In the genomic region with DNA sequence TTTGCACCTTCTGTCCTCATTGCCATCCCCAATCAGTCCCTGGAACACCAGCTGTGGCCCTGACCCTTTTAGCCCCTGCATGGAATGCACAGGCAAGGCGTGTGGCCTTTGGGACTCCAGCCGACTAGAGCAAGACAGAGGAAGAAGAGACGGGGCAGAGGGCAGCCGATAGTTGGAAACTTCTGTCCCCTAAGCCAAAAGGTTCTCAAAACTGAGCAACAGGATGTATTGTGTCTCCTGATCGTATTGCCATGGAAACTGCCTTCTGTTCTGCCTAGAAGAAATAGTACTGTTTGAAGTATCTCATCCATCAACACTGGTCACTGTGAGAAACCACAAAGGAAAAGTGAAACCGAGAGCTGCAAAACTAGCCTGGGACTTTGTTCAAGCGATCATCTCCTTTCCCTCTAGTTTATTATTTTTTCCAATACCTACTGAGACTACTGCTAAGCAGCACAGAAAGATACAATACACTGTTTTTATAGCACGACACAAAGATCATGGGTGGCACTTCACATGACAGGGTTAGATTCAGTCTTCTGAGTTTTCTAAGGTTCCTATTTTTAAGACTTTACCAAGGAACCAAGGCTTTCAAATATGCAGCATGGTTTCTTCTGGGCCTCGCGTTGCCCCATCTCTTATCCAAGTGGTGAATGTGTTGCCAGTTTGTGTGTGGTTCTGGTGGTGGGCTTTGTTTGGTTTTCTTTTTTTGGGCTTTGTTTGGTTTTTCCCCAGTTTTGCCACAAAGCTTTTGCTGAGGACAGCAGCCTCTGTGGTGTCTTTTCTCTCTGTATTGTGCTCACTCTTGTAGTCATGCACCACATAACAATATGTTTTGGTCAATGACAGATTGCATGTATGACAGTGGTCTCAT, we compare ENCODE assay signal across 8 cellular contexts. TPM values are rescaled to one million over a fixed set of nuclear protein-coding genes. Genes with fewer than 3 reads are reported as not detected.
DNase-seq lines count a peak whose midpoint lies in the region; ATAC-seq and TF ChIP-seq lines count a peak whose summit lies in the region.

No MANE protein-coding gene starts in this region.

- peaks cover 80% of the 10 kb centered on the region for H3K36me3 Mint-ChIP-seq in dendritic cell treated with granulocyte-macrophage colony-stimulating factor and Interleukin-4, amounts not matched to agents 40 ng/mL and 50 ng/mL, for 4 days (ENCODE audit: low read depth)

- TF ChIP-seq CTCF in mucosa of descending colon (IDR thresholded peaks at IDR 0.05), result no peak

- no peaks in the 10 kb centered on the region for H3K9me3 Mint-ChIP-seq in dendritic cell treated with granulocyte-macrophage colony-stimulating factor and Interleukin-4, amounts not matched to agents 40 ng/mL and 50 ng/mL, for 4 days

- H3K27me3 ChIP-seq in SJSA1 (replicated peaks), result no peaks in the 10 kb centered on the region

- CTCF ChIA-PET in HEK293T (lab: Yijun Ruan, JAX), result no interaction called here

- H3K36me3 ChIP-seq in SJSA1 (peaks cover 19% of the 10 kb centered on the region), mucosa of descending colon (ENCODE audit: low read depth) (no peaks in the 10 kb centered on the region)

- no peaks in the 10 kb centered on the region for H3K27me3 Mint-ChIP-seq in dendritic cell treated with granulocyte-macrophage colony-stimulating factor and Interleukin-4, amounts not matched to agents 40 ng/mL and 50 ng/mL, for 4 days

- peak overlapping the region; percentile 20 for H3K4me3 ChIP-seq in SJSA1
- H3K4me3 ChIP-seq in mucosa of descending colon, result no peak overlapping the region

- H3K4me1 ChIP-seq in SJSA1 (replicated peaks) (peaks cover 57% of the 10 kb centered on the region), mucosa of descending colon (ENCODE audit: low read depth) (peaks cover 8% of the 10 kb centered on the region)

- peak overlapping the region; percentile 70 for H3K4me3 Mint-ChIP-seq in dendritic cell treated with granulocyte-macrophage colony-stimulating factor and Interleukin-4, amounts not matched to agents 40 ng/mL and 50 ng/mL, for 4 days

- H3K4me1 Mint-ChIP-seq in dendritic cell treated with granulocyte-macrophage colony-stimulating factor and Interleukin-4, amounts not matched to agents 40 ng/mL and 50 ng/mL, for 4 days (ENCODE audit: low read depth), result peaks cover 59% of the 10 kb centered on the region

- POLR2A ChIA-PET in HEK293T (lab: Yijun Ruan, JAX), result no interaction called here

- H3K27ac Mint-ChIP-seq in dendritic cell treated with granulocyte-macrophage colony-stimulating factor and Interleukin-4, amounts not matched to agents 40 ng/mL and 50 ng/mL, for 4 days, result peak overlapping the region; percentile 94

- intact Hi-C loops in dendritic cell treated with granulocyte-macrophage colony-stimulating factor and Interleukin-4, amounts not matched to agents 40 ng/mL and 50 ng/mL, for 4 days (cut with micrococcal nuclease), result loop anchor here (5.0 kb wide), 1 partner anchor 34 kb away; no protein-coding TSS in a partner anchor
- intact Hi-C loops in mucosa of descending colon (cut with DNase I, micrococcal nuclease), result no loop called here

- peak overlapping the region; percentile 92 for H3K27ac ChIP-seq in SJSA1

- DNase-seq in SKM-1 treated with dmso at 0.1 percent for 144 hours (lab: John Stamatoyannopoulos, UW; ENCODE audit: unreplicated experiment), result peak; percentile 9
- DNase-seq in SKM-1 (lab: John Stamatoyannopoulos, UW; ENCODE audit: unreplicated experiment), result no peak
- DNase-seq in SJSA1 (ENCODE audit: low read depth in 1 of 2, low spot score in 2 of 2), result peak; percentile 95 to 100
- DNase-seq in mucosa of descending colon, result peak in 1 of 3 donors; percentile 55
- DNase-seq in HEK293T (ENCODE audit: extremely low spot score), result no peak
- no peak for DNase-seq in NCI-H2029 treated with DMSO at 0.1 percent for 48 hours (lab: John Stamatoyannopoulos, UW)

- H3K9me3 ChIP-seq in SJSA1 (replicated peaks) (no peaks in the 10 kb centered on the region), mucosa of descending colon (no peaks in the 10 kb centered on the region)

- ATAC-seq in HG02943 (IDR thresholded peaks at IDR 0.05; ENCODE audit: low read depth, unreplicated experiment) (peak; percentile 59), mucosa of descending colon (peak; percentile 75)

TF ChIP-seq in HEK293T, 16 proteins besides CTCF, POLR2A, EP300 and RAD21:
- TF ChIP-seq NFRKB (IDR thresholded peaks at IDR 0.05) (no peak), SP1 (IDR thresholded peaks at IDR 0.05) (no peak), TARDBP (IDR thresholded peaks at IDR 0.05) (no peak)
TF ChIP-seq in HEK293T: peak in this region for 0.

RNA-seq across cellular contexts. Expression of a gene that starts 49.3 kb away (rescaled TPM):
- 49.6 and 49.7 TPM in 2 replicates for total RNA-seq in SJSA1 (2014; rRNA removed; shearing (Covaris generic))
- total RNA-seq in mucosa of descending colon, result 10 to 100 TPM in 1 of 3 donors, 1 to 10 TPM in 2; 1.6 to 15.3 (median 5.0) TPM

Comparison
In these comparisons a context has a peak if more than half of its experiments do, and no peak if none do; other contexts are left out.
1. DNase-seq: peak in SKM-1 treated with dmso at 0.1 percent for 144 hours (single experiment) and SJSA1 (2 of 2); none in SKM-1 (single experiment), HEK293T (single experiment) and NCI-H2029 treated with DMSO at 0.1 percent for 48 hours (single experiment).